1 cellular context compared by ENCODE assay signal in the genomic region with DNA sequence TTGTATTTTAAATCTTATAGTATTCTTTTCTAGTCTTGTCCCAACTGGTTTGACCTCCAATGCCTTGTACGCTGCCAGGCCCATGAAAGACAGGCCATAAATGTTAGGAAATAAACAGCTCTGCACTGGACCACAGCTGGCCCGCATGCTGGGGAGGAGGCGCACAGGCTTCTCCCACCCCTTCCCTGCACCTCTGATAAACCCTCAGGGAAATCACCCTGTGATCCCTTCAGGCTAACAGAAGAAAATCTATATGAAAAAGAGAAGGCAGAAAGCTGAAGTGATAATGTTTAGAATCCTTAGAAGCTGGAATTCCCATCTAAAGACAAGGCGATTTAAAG.
TF ChIP-seq lines count a peak whose summit lies in the region.

No MANE protein-coding gene starts in this region.

TF ChIP-seq in GM23338, 12 proteins besides CTCF, POLR2A, EP300 and RAD21:
- no peak for TF ChIP-seq JUNB (IDR thresholded peaks at IDR 0.05; ENCODE audit: unreplicated experiment)
TF ChIP-seq in GM23338: peak in this region for 0.
